23 cellular contexts compared by ENCODE assay signal in genomic region chr5:138884554-138884953, GRCh38. TPM values are rescaled to one million over a fixed set of nuclear protein-coding genes. Genes with fewer than 3 reads are reported as not detected.
DNase-seq lines count a peak whose midpoint lies in the region; ATAC-seq, FAIRE-seq and TF ChIP-seq lines count a peak whose summit lies in the region.
"Had no signal": no experiment of that assay in that cellular context is flagged by ENCODE, and none has a peak within 500 bp of the region (broad histone marks: within the 10 kb centered on the region; RNA-seq: fewer than 3 reads in every experiment).

No MANE protein-coding gene starts in this region.

- no peaks in the 10 kb centered on the region for H3K27me3 ChIP-seq in HUES64 (ENCODE audit: insufficient read depth, low read length)
- no peaks in the 10 kb centered on the region for H3K27me3 ChIP-seq in iPS DF 6.9 (ENCODE audit: control insufficient read depth, insufficient read depth, low read length)
- H3K27me3 ChIP-seq in sigmoid colon: no peaks in the 10 kb centered on the region

- peaks cover 48% of the 10 kb centered on the region for H3K4me1 Mint-ChIP-seq in mesothelial cell of epicardium
- H3K4me1 Mint-ChIP-seq: T-cell had no signal

- peak overlapping the region; percentile 48 for H3K27ac Mint-ChIP-seq in mesothelial cell of epicardium
- H3K27ac Mint-ChIP-seq: T-cell had no signal

- peak; percentile 5 for FAIRE-seq in GM12891 (lab: Jason Lieb, UNC)
- FAIRE-seq: H54, HepG2, K562 had no signal

- peaks cover 9% of the 10 kb centered on the region; the same call in 1 of the 2 replicates for H3K9me3 ChIP-seq in HUES64 (ENCODE audit: insufficient read depth, low read depth, low read length)
- H3K9me3 ChIP-seq in iPS DF 6.9 (ENCODE audit: control insufficient read depth, insufficient read depth, low read length): no peaks in the 10 kb centered on the region
- no peaks in the 10 kb centered on the region for H3K9me3 ChIP-seq in sigmoid colon

- no peak for TF ChIP-seq CTCF in mesothelial cell of epicardium (IDR thresholded peaks at IDR 0.05; ENCODE audit: unreplicated experiment)
- TF ChIP-seq CTCF in sigmoid colon (IDR thresholded peaks at IDR 0.05): no peak

- no peaks in the 10 kb centered on the region for H3K27me3 Mint-ChIP-seq in mesothelial cell of epicardium (ENCODE audit: low read depth)

- H3K27ac ChIP-seq in HUES64 (ENCODE audit: low read depth, low read length): peak overlapping the region; percentile 91
- no peak overlapping the region for H3K27ac ChIP-seq in iPS DF 6.9 (ENCODE audit: low read length)
- H3K27ac ChIP-seq in sigmoid colon: no peak overlapping the region
- H3K27ac ChIP-seq: RWPE1 had no signal

- TF ChIP-seq EP300 in sigmoid colon (IDR thresholded peaks at IDR 0.05): no peak

- H3K36me3 ChIP-seq in HUES64 (ENCODE audit: insufficient read depth, low read length) (peaks cover 33% of the 10 kb centered on the region), iPS DF 6.9 (ENCODE audit: control insufficient read depth, insufficient read depth, low read length) (peaks cover 8% of the 10 kb centered on the region; the same call in 1 of the 2 replicates), sigmoid colon (peaks cover 3 to 30% (median 16%) of the 10 kb centered on the region in 4 donors)

- no peak overlapping the region for H3K4me3 Mint-ChIP-seq in mesothelial cell of epicardium
- H3K4me3 Mint-ChIP-seq: T-cell had no signal

- peaks cover 36% of the 10 kb centered on the region for H3K4me1 ChIP-seq in HUES64 (ENCODE audit: insufficient read depth, low read length)
- no peaks in the 10 kb centered on the region for H3K4me1 ChIP-seq in iPS DF 6.9 (ENCODE audit: control insufficient read depth, insufficient read depth, low read length)
- H3K4me1 ChIP-seq in sigmoid colon: peaks cover 0 to 6% (median 2%) of the 10 kb centered on the region in 4 donors

- TF ChIP-seq POLR2A in GM12891 (IDR thresholded peaks at IDR 0.05; ENCODE audit: low read depth, low read length) (no peak), sigmoid colon (IDR thresholded peaks at IDR 0.05) (no peak)

- peaks cover 1% of the 10 kb centered on the region for H3K9me3 Mint-ChIP-seq in mesothelial cell of epicardium

- H3K36me3 Mint-ChIP-seq in mesothelial cell of epicardium: peaks cover 37% of the 10 kb centered on the region

- no peak for DNase-seq in GM12891 (ENCODE audit: insufficient read length, low spot score)
- DNase-seq in iPS DF 6.9 (ENCODE audit: low read depth, low spot score): peak; percentile 22
- no peak for DNase-seq in mesothelial cell of epicardium (ENCODE audit: low spot score in 2 of 2, unreplicated experiment in 2 of 2)
- DNase-seq in NCI-H1092 treated with DMSO at 0.1 percent for 48 hours (lab: John Stamatoyannopoulos, UW): no peak
- no peak for DNase-seq in sigmoid colon
- DNase-seq: Calu3, DMS153, Kasumi-1, NCI-H2029, NCI-H2227 treated with DMSO at 0.1 percent for 48 hours, NCI-H526 treated with DMSO at 0.1 percent for 48 hours, SHP77, T-cell had no signal

- no peak overlapping the region; the same call in 1 of the 2 replicates for H3K9ac ChIP-seq in HUES64 (ENCODE audit: low read depth, low read length)

- intact Hi-C loops in sigmoid colon (cut with DNase I): no loop called here

- no peak for ATAC-seq in HG03135 (IDR thresholded peaks at IDR 0.05; ENCODE audit: unreplicated experiment)
- no peak for ATAC-seq in HG02973 (IDR thresholded peaks at IDR 0.05; ENCODE audit: unreplicated experiment)
- ATAC-seq: HepG2, K562, T-cell had no signal

- H3K4me3 ChIP-seq in HUES64 (ENCODE audit: low read length) (peak overlapping the region; percentile 26), iPS DF 6.9 (ENCODE audit: low read length) (no peak overlapping the region), sigmoid colon (no peak overlapping the region)
- H3K4me3 ChIP-seq: K562 had no signal

TF ChIP-seq in GM12891, 5 proteins besides CTCF, POLR2A, EP300 and RAD21:
- no peak for TF ChIP-seq PAX5 (IDR thresholded peaks at IDR 0.05; ENCODE audit: insufficient read depth, low read length, severe bottlenecking)
- no peak for TF ChIP-seq SPI1 (IDR thresholded peaks at IDR 0.05; ENCODE audit: low read depth, low read length)
- no peak for TF ChIP-seq POLR2AphosphoS5 (IDR thresholded peaks at IDR 0.05; ENCODE audit: low read depth, low read length)
- no peak for TF ChIP-seq TAF1 (IDR thresholded peaks at IDR 0.05; ENCODE audit: low read depth, low read length)
- TF ChIP-seq POU2F2 (IDR thresholded peaks at IDR 0.05; ENCODE audit: low read depth, low read length): no peak
TF ChIP-seq in GM12891: peak in this region for 0.

RNA-seq across cellular contexts. Expression of gene LRRTM2, which starts 9.4 kb away (rescaled TPM):
- polyA plus RNA-seq in GM12891 (2012; ENCODE audit: low read depth, missing spikeins): 0.03 TPM
- 0.15 TPM for polyA plus RNA-seq in HUES64 (2013, experiment 1 of 2)
- 0.32 TPM for polyA plus RNA-seq in HUES64 (2013, experiment 2 of 2)
- total RNA-seq in mesothelial cell of epicardium (0.09 to 0.18 TPM (median 0.13 TPM) in 3 replicates), sigmoid colon (1 to 10 TPM in 1 of 4 donors, under 1 TPM in 3; 0.16 to 1.1 (median 0.34) TPM)
- polyA plus RNA-seq in sigmoid colon: under 1 TPM in 1 of 3 donors, not detected in 2; 0.32 TPM
- total RNA-seq: A172, Calu3, G401, HepG2, M059J had no signal
- polyA plus RNA-seq: HepG2 had no signal
